In the genomic region with DNA sequence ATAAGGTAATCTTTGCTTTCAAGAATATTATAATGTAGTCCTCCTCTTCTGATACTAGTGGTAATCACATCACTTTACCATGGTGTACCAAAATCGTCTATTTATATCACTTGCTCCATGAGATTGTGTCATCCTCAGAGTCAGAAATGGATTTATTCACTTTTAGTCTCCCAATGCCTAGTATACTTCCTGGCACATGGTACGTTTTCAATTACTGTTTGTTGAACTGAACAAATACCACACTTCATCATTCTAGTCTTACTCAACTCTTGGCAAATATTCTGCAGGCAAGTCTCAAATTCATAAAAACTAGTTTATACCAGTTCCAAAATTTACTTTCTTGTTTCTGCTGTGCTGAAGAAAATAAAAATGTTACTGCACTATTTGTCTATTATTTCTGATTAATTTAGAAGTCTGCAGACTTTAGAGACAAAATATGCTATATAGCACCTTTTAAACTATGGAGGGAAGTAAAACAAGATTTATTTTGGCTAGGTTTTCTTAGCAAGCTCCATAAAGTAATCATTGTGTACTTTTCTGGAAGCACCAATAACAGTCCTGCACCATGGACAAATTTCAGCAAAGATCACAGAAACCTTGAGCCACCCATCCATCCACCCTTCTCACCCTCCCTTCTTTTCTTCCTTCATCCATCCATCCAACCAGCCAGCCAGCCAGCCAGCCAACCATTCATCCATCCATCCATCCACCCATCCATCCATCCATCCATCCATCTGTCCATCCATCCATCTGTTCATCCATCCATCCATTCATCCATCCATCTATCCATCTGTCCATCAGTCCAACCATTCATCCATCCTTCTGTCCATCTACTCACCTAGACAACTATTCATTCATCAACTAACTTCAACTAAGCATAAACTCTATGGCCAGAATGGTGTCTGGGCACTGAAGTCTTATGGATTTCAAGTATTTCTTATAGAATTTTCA, we compare ENCODE assay signal across 14 cellular contexts.
DNase-seq lines count a peak whose midpoint lies in the region; ATAC-seq and TF ChIP-seq lines count a peak whose summit lies in the region.
"Had no signal": no experiment of that assay in that cellular context is flagged by ENCODE, and none has a peak within 500 bp of the region (broad histone marks: within the 10 kb centered on the region; RNA-seq: fewer than 3 reads in every experiment).

No MANE protein-coding gene starts in this region.

- H3K9ac ChIP-seq in mammary epithelial cell (ENCODE audit: insufficient read depth, low read length) (no peak overlapping the region), neural progenitor cell (no peak overlapping the region)

- no peaks in the 10 kb centered on the region for H3K79me2 ChIP-seq in mammary epithelial cell (ENCODE audit: insufficient read depth, low read length)
- no peaks in the 10 kb centered on the region for H3K79me2 ChIP-seq in neural progenitor cell (ENCODE audit: low read depth)

- in situ Hi-C loops in mammary epithelial cell (cut with MboI; ENCODE audit: low sequenced_read_pairs in 2 of 2), result no loop called here

- no peak for TF ChIP-seq POLR2A in erythroblast (IDR thresholded peaks at IDR 0.05; ENCODE audit: low read length)

- H3K27ac Mint-ChIP-seq in HFFc6 (peak overlapping the region; percentile 69), neural progenitor cell (no peak overlapping the region)
- H3K27ac Mint-ChIP-seq: nephron had no signal

- 5% methylated on average over 2 of the region's 2 CpGs for WGBS in mammary epithelial cell (ENCODE audit: low coverage, missing lambda C conversion rate)

- H3K27ac ChIP-seq in mammary epithelial cell (ENCODE audit: insufficient read depth, low read depth, low read length), result no peak overlapping the region
- peak overlapping the region in 1 of 2 donors; percentile 16 for H3K27ac ChIP-seq in left lung
- H3K27ac ChIP-seq in neural progenitor cell, result no peak overlapping the region
- H3K27ac ChIP-seq: WERI-Rb-1 had no signal

- no peaks in the 10 kb centered on the region for H3F3A ChIP-seq in neural progenitor cell (ENCODE audit: low read depth)

- CTCF ChIA-PET in mammary epithelial cell (lab: Charles Lee; ENCODE audit: low non-redundant PET), result no interaction called here

- H3K36me3 Mint-ChIP-seq in HFFc6 (ENCODE audit: low read depth) (peaks cover 9% of the 10 kb centered on the region; the same call in 1 of the 2 replicates), neural progenitor cell (no peaks in the 10 kb centered on the region)

- H3K9me3 ChIP-seq in mammary epithelial cell (replicated peaks; ENCODE audit: insufficient read depth, low read length), result no peaks in the 10 kb centered on the region
- H3K9me3 ChIP-seq in left lung, result no peaks in the 10 kb centered on the region
- no peaks in the 10 kb centered on the region for H3K9me3 ChIP-seq in neural progenitor cell (ENCODE audit: low read depth)
- H3K9me3 ChIP-seq: BE2C had no signal

- H3K4me3 Mint-ChIP-seq in HFFc6, result no peak overlapping the region; the same call in none of the 2 replicates
- no peak overlapping the region for H3K4me3 Mint-ChIP-seq in neural progenitor cell
- H3K4me3 Mint-ChIP-seq: nephron had no signal

- no peak for TF ChIP-seq CTCF in HFFc6 (IDR thresholded peaks at IDR 0.05)
- TF ChIP-seq CTCF in mammary epithelial cell (conservative IDR thresholded peaks at IDR 0.05 in 1 of 2, IDR thresholded peaks at IDR 0.05 in 1 of 2; ENCODE audit: extremely low read depth in 1 of 2, insufficient read depth in 1 of 2, low read depth in 1 of 2, low read length in 2 of 2), result no peak
- TF ChIP-seq CTCF in left lung (IDR thresholded peaks at IDR 0.05), result no peak
- TF ChIP-seq CTCF in neural progenitor cell (IDR thresholded peaks at IDR 0.05), result no peak

- H3K4me2 ChIP-seq in mammary epithelial cell (ENCODE audit: insufficient read depth, low read depth, low read length) (no peak overlapping the region), neural progenitor cell (no peak overlapping the region)

- no peak overlapping the region for H2AFZ ChIP-seq in mammary epithelial cell (ENCODE audit: low read depth, low read length)
- H2AFZ ChIP-seq in neural progenitor cell (replicated peaks), result no peak overlapping the region

- H3K4me1 ChIP-seq in mammary epithelial cell (ENCODE audit: insufficient read depth, low read length), result no peaks in the 10 kb centered on the region
- H3K4me1 ChIP-seq in left lung, result no peaks in the 10 kb centered on the region
- H3K4me1 ChIP-seq in neural progenitor cell, result no peaks in the 10 kb centered on the region
- H3K4me1 ChIP-seq: BE2C had no signal

- ATAC-seq in left lung, result peak; percentile 84
- no peak for ATAC-seq in GM19463 (IDR thresholded peaks at IDR 0.05; ENCODE audit: unreplicated experiment)

- H4K20me1 ChIP-seq in mammary epithelial cell (ENCODE audit: insufficient read depth, low read length), result no peaks in the 10 kb centered on the region
- no peaks in the 10 kb centered on the region for H4K20me1 ChIP-seq in neural progenitor cell (ENCODE audit: low read depth)

- H3K36me3 ChIP-seq in mammary epithelial cell (ENCODE audit: insufficient read depth, low read length), result no peaks in the 10 kb centered on the region
- H3K36me3 ChIP-seq in left lung, result no peaks in the 10 kb centered on the region
- H3K36me3 ChIP-seq in neural progenitor cell, result no peaks in the 10 kb centered on the region
- H3K36me3 ChIP-seq: BE2C, WERI-Rb-1 had no signal

- peaks cover 8% of the 10 kb centered on the region for H3K27me3 ChIP-seq in mammary epithelial cell (ENCODE audit: insufficient read depth, low read length)
- no peaks in the 10 kb centered on the region for H3K27me3 ChIP-seq in left lung
- H3K27me3 ChIP-seq in neural progenitor cell, result no peaks in the 10 kb centered on the region
- H3K27me3 ChIP-seq: BE2C had no signal

- BruUV-seq in mammary epithelial cell (replicated peaks; lab: Mats Ljungman, UMichigan), result no TSS peak

- peaks cover 69% of the 10 kb centered on the region for H3K4me1 Mint-ChIP-seq in HFFc6 (ENCODE audit: low read depth)
- no peaks in the 10 kb centered on the region for H3K4me1 Mint-ChIP-seq in neural progenitor cell

- dilution Hi-C loops in mammary epithelial cell (cut with HindIII; ENCODE audit: low sequenced_read_pairs), result no loop called here

- intact Hi-C loops in mammary epithelial cell (cut with micrococcal nuclease) (no loop called here), left lung (cut with DNase I) (no loop called here)

- DNase-seq in AG08395 (ENCODE audit: low spot score), result peak; percentile 86
- DNase-seq in HFFc6, result peak; percentile 89
- DNase-seq in mammary epithelial cell, result peak; percentile 50
- no peak for DNase-seq in left lung
- DNase-seq in NCI-H2029 (lab: John Stamatoyannopoulos, UW), result no peak
- DNase-seq in erythroblast (lab: John Stamatoyannopoulos, UW), result no peak
- no peak for DNase-seq in neural progenitor cell (ENCODE audit: low spot score)
- DNase-seq: activated CD8-positive, alpha-beta memory T cell treated with anti-CD3 and anti-CD28 coated beads, Interleukin-2, amount 50 U/mL, for 48 hours; anterior cingulate cortex; BE2C; islet precursor cell; WERI-Rb-1 had no signal

- H3K27me3 Mint-ChIP-seq in HFFc6 (ENCODE audit: insufficient read depth) (peaks cover 1% of the 10 kb centered on the region; the same call in 1 of the 2 replicates), neural progenitor cell (ENCODE audit: insufficient read depth, low read depth) (no peaks in the 10 kb centered on the region)

- H3K9me3 Mint-ChIP-seq in HFFc6, result no peaks in the 10 kb centered on the region
- no peaks in the 10 kb centered on the region for H3K9me3 Mint-ChIP-seq in neural progenitor cell
- H3K9me3 Mint-ChIP-seq: nephron had no signal

- H3K4me3 ChIP-seq in mammary epithelial cell (replicated peaks in 1 of 3; ENCODE audit: insufficient read depth in 1 of 3, low read depth in 2 of 3, low read length in 3 of 3) (no peak overlapping the region), left lung (no peak overlapping the region), neural progenitor cell (no peak overlapping the region)

Comparison
In these comparisons a context has a peak if more than half of its experiments do, and no peak if none do; other contexts are left out.
1. DNase-seq: peak in AG08395 (single experiment), HFFc6 (single experiment) and mammary epithelial cell (single experiment); none in left lung (0 of 2), NCI-H2029 (single experiment), erythroblast (0 of 2) and neural progenitor cell (single experiment).